In the genomic region with DNA sequence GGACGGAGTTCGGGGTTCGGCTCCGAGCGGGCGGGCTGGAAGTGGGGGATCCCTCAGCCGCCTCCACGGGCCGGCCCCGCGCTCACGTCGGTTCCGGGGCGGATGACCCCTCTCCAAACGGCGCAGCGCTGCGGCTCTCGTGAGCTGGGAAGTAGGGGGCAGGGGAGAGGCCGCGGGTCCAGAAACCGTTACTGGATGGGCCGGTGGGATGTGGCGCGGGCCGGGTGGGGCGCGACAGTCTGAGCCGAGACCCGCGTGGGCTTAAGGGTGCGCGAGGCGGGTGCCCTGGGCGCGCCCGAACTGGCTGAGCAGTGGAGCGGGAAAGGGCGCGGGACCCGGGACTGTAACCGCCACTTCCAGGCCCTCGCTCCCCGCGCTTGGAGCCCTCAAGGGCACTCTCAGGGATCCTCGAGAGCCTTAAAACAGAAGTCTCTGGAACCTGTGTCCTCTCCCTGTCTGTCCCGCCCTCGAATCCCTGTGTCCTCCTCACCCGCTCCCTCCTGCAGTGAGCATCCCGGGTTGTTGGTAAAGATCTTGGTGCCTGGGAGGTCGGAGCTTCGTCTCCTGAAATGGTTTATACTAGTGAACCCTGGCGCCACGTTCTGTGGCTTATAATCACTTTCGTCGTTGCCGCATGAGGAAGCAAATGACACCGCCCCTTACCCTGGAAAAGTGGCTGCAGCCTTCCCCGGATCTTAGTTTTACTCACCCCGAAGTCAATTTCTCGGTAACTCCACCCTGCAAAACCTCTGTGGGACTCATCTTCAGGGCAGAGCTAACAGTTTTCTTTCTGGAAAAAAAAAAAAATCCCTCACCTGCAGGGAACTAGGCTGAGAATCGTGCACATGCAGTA, we compare ENCODE assay signal across 20 cellular contexts. TPM values are rescaled to one million over a fixed set of nuclear protein-coding genes. Genes with fewer than 3 reads are reported as not detected.
DNase-seq lines count a peak whose midpoint lies in the region; ATAC-seq and TF ChIP-seq lines count a peak whose summit lies in the region.
"Had no signal": no experiment of that assay in that cellular context is flagged by ENCODE, and none has a peak within 500 bp of the region (broad histone marks: within the 10 kb centered on the region; RNA-seq: fewer than 3 reads in every experiment).

No MANE protein-coding gene starts in this region.

- H3K4me3 ChIP-seq in ascending aorta: peak overlapping the region; percentile 21 to 36
- H3K4me3 ChIP-seq in MG63: no peak overlapping the region
- H3K4me3 ChIP-seq: A549, gastrocnemius medialis, GM12878 had no signal

- H3K27me3 Mint-ChIP-seq in stimulated activated naive B cell treated with anti-CD40 and anti-IgM and Interleukin-4, amounts not matched to agents 10 μg/mL and 1 μg/mL and 100 μg/mL, for 72 hours: peaks cover 38 to 48% of the 10 kb centered on the region in 2 donors

- peaks cover 0 to 3% of the 10 kb centered on the region in 2 donors for H3K4me1 Mint-ChIP-seq in stimulated activated naive B cell treated with anti-CD40 and anti-IgM and Interleukin-4, amounts not matched to agents 10 μg/mL and 1 μg/mL and 100 μg/mL, for 72 hours

- H3K9me3 Mint-ChIP-seq in stimulated activated naive B cell treated with anti-CD40 and anti-IgM and Interleukin-4, amounts not matched to agents 10 μg/mL and 1 μg/mL and 100 μg/mL, for 72 hours: peaks cover 0 to 10% of the 10 kb centered on the region in 2 donors
- H3K9me3 Mint-ChIP-seq: T-helper 2 cell treated with Interferon-gamma antibody and Interleukin-4, amounts not matched to agents 5 μg/mL and 100 μg/mL, for 36 hours had no signal

- no peaks in the 10 kb centered on the region for H3K4me1 ChIP-seq in ascending aorta
- H3K4me1 ChIP-seq: A549, gastrocnemius medialis had no signal

- peaks cover 4 to 5% of the 10 kb centered on the region in 2 donors for H3K36me3 Mint-ChIP-seq in stimulated activated naive B cell treated with anti-CD40 and anti-IgM and Interleukin-4, amounts not matched to agents 10 μg/mL and 1 μg/mL and 100 μg/mL, for 72 hours

- H3K27ac Mint-ChIP-seq in stimulated activated naive B cell treated with anti-CD40 and anti-IgM and Interleukin-4, amounts not matched to agents 10 μg/mL and 1 μg/mL and 100 μg/mL, for 72 hours: peak overlapping the region; percentile 56
- H3K27ac Mint-ChIP-seq: activated naive CD8-positive, alpha-beta T cell treated with anti-CD3 and anti-CD28 coated beads for 36 hours; T-helper 2 cell treated with Interferon-gamma antibody and Interleukin-4, amounts not matched to agents 5 μg/mL and 100 μg/mL, for 36 hours had no signal

- TF ChIP-seq CTCF in ascending aorta (IDR thresholded peaks at IDR 0.05): no peak

- peak overlapping the region in 1 of 2 donors; percentile 25 for H3K4me3 Mint-ChIP-seq in stimulated activated naive B cell treated with anti-CD40 and anti-IgM and Interleukin-4, amounts not matched to agents 10 μg/mL and 1 μg/mL and 100 μg/mL, for 72 hours
- H3K4me3 Mint-ChIP-seq: activated naive CD8-positive, alpha-beta T cell treated with anti-CD3 and anti-CD28 coated beads for 36 hours; T-helper 2 cell treated with Interferon-gamma antibody and Interleukin-4, amounts not matched to agents 5 μg/mL and 100 μg/mL, for 36 hours had no signal

- H3K27me3 ChIP-seq in ascending aorta: peaks cover 5% of the 10 kb centered on the region
- peaks cover 73% of the 10 kb centered on the region for H3K27me3 ChIP-seq in MG63

- H3K36me3 ChIP-seq in ascending aorta: no peaks in the 10 kb centered on the region
- H3K36me3 ChIP-seq in MG63: no peaks in the 10 kb centered on the region
- H3K36me3 ChIP-seq: gastrocnemius medialis, transverse colon had no signal

- DNase-seq in NCI-H146 (lab: John Stamatoyannopoulos, UW) (peak; percentile 22), NCI-H146 treated with DMSO at 0.1 percent for 48 hours (lab: John Stamatoyannopoulos, UW; ENCODE audit: unreplicated experiment) (no peak), ascending aorta (ENCODE audit: low spot score in 2 of 2) (no peak), iPS-NIHi11 (ENCODE audit: low spot score) (peak; percentile 21), HPDE6-E6E7 (ENCODE audit: extremely low spot score) (no peak), MG63 (no peak)
- no peak for DNase-seq in stimulated activated naive B cell treated with anti-CD40 and anti-IgM and Interleukin-4, amounts not matched to agents 10 μg/mL and 1 μg/mL and 100 μg/mL, for 72 hours
- DNase-seq: activated naive CD8-positive, alpha-beta T cell treated with anti-CD3 and anti-CD28 coated beads for 36 hours; dermis blood vessel endothelial cell; DMS53; gastrocnemius medialis; midbrain; transverse colon had no signal

- no peak for ATAC-seq in stimulated activated naive B cell treated with anti-CD40 and anti-IgM and Interleukin-4, amounts not matched to agents 10 μg/mL and 1 μg/mL and 100 μg/mL, for 72 hours (replicated peaks)
- no peak for ATAC-seq in GM18867 (IDR thresholded peaks at IDR 0.05; ENCODE audit: unreplicated experiment)
- ATAC-seq: A549, gastrocnemius medialis, GM12878, Panc1, sciatic nerve had no signal

- H3K27ac ChIP-seq in ascending aorta: no peak overlapping the region
- H3K27ac ChIP-seq: A549, gastrocnemius medialis, transverse colon had no signal

- H3K9me3 ChIP-seq in ascending aorta (no peaks in the 10 kb centered on the region), MG63 (no peaks in the 10 kb centered on the region)
- H3K9me3 ChIP-seq: A549, gastrocnemius medialis, transverse colon had no signal

- intact Hi-C loops in ascending aorta (cut with DNase I): no loop called here

RNA-seq across cellular contexts. Expression of a gene that starts 0.6 kb away (rescaled TPM):
- not detected for total RNA-seq in ascending aorta
- not detected in 2 replicates for total RNA-seq in MG63 (2014; rRNA removed; shearing (Covaris generic); ENCODE audit: low replicate concordance)
- total RNA-seq: activated CD8-positive, alpha-beta memory T cell treated with anti-CD3 and anti-CD28 coated beads for 36 hours; activated naive CD8-positive, alpha-beta T cell treated with anti-CD3 and anti-CD28 coated beads for 36 hours; dermis blood vessel endothelial cell; gastrocnemius medialis; GM12878; sciatic nerve; transverse colon had no signal

Comparison
In these comparisons a context has a peak if more than half of its experiments do, and no peak if none do; other contexts are left out.
1. DNase-seq: peak in NCI-H146 (single experiment) and iPS-NIHi11 (single experiment); none in NCI-H146 treated with DMSO at 0.1 percent for 48 hours (single experiment), ascending aorta (0 of 2), stimulated activated naive B cell treated with anti-CD40 and anti-IgM and Interleukin-4, amounts not matched to agents 10 μg/mL and 1 μg/mL and 100 μg/mL, for 72 hours (single experiment), HPDE6-E6E7 (single experiment) and MG63 (single experiment).